In the genomic region with DNA sequence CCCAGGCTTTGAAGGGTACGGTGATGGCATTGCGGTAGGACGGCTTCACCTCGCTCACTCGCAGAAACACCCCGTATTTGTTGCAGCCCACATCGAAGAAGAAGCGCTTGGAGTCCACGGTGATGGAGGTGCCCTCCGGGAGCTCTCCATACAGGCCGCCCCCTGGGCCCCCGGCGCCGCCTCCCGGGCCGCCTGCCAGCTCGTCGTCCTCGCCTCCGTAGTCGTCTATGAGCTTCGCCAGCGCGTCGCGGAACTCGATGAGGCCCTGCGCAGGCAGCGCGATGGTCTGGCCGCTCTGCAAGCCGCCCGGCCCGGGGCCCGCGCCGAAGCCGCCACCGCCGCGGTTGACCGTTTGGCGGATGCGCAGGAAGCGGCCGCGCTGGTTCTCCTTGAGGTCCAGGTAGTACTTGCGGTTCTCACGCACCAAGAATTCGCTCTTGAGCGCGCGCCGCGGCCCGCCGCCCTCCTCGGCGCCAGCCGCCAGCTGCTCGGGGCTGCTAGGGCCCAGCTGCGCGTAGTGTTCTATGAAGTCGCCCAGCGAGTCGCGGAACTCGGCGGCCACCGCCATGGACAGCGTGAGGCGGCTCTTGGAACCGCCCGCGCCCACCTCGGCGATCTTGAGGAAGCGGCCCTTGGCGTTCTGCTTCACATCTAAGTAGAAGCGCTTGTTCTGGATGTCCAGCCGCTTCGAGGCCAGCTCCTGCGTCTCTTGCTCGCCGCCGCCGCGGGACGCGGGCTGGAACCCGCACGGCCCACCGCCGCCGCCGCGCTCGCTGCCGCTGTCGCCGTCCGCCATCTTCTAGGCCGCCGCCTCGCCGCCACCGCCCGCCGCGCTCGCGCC, we compare ENCODE assay signal across 8 cellular contexts. TPM values are rescaled to one million over a fixed set of nuclear protein-coding genes. Genes with fewer than 3 reads are reported as not detected.
DNase-seq lines count a peak whose midpoint lies in the region; FAIRE-seq and TF ChIP-seq lines count a peak whose summit lies in the region.

No MANE protein-coding gene starts in this region.

- H3K4me3 ChIP-seq in Loucy (ENCODE audit: low read length, poor library complexity, severe bottlenecking) (peak overlapping the region; percentile 94), dorsolateral prefrontal cortex (peak overlapping the region; percentile 70 to 99 (median 93))

- intact Hi-C loops in dorsolateral prefrontal cortex (cut with DNase I) = loop anchor here (2.0 to 10.0 kb wide), 5 partner anchors 36 to 300 kb away; a partner anchor contains a TSS

- H2AFZ ChIP-seq in Loucy (ENCODE audit: low read length) = peak overlapping the region; percentile 38; the same call in 1 of the 2 replicates

- FAIRE-seq in D721Med (lab: Jason Lieb, UNC) = no peak

- H3K9ac ChIP-seq in Loucy (ENCODE audit: low read depth, low read length, poor library complexity, severe bottlenecking) = peak overlapping the region; percentile 89

- H3K27me3 ChIP-seq in Loucy (ENCODE audit: insufficient read depth, low read length, poor library complexity, severe bottlenecking) (no peaks in the 10 kb centered on the region), dorsolateral prefrontal cortex (no peaks in the 10 kb centered on the region)

- H3F3A ChIP-seq in Loucy (ENCODE audit: low read depth) = peaks cover 5% of the 10 kb centered on the region; the same call in 1 of the 2 replicates

- H3K9me3 ChIP-seq in Loucy (ENCODE audit: insufficient read depth, low read depth, low read length) = no peaks in the 10 kb centered on the region

- H3K4me1 ChIP-seq in Loucy (ENCODE audit: insufficient read depth, low read length, poor library complexity, severe bottlenecking) = peaks cover 47% of the 10 kb centered on the region

- H3K27ac ChIP-seq in dorsolateral prefrontal cortex = peak overlapping the region; percentile 60 to 99 (median 95)

- peaks cover 53% of the 10 kb centered on the region for H3K79me2 ChIP-seq in Loucy (ENCODE audit: insufficient read depth, low read length)

- DNase-seq in GM04504 (ENCODE audit: low read depth) = peak; percentile 44
- DNase-seq in H4 (ENCODE audit: low spot score) = peak; percentile 59
- peak; percentile 49 for DNase-seq in activated CD4-positive, alpha-beta T cell treated with anti-CD3 and anti-CD28 coated beads, Interleukin-2, amount 50 U/mL, for 1 hour
- DNase-seq in dorsolateral prefrontal cortex = peak in 9 of 10 donors; percentile 21 to 67 (median 41)
- DNase-seq in lung microvascular endothelial cell (ENCODE audit: low read depth in 2 of 2) = peak; percentile 78 to 87
- DNase-seq in stimulated activated CD8-positive, alpha-beta memory T cell treated with anti-CD3 and anti-CD28 coated beads, Interleukin-15, amount 100 ng/mL, for 1 hour (ENCODE audit: low read depth) = peak; percentile 16
- no peak for DNase-seq in D721Med (ENCODE audit: insufficient read length, low spot score)

- H3K9me2 ChIP-seq in Loucy (replicated peaks; ENCODE audit: low read depth, low read length) = no peaks in the 10 kb centered on the region

- no peaks in the 10 kb centered on the region for H3K36me3 ChIP-seq in Loucy (ENCODE audit: insufficient read depth, low read length)

- peaks cover 50% of the 10 kb centered on the region for H4K20me1 ChIP-seq in Loucy (ENCODE audit: insufficient read depth, low read length, poor library complexity, severe bottlenecking)

- H3K4me2 ChIP-seq in Loucy (ENCODE audit: low read depth, low read length, poor library complexity, severe bottlenecking) = peak overlapping the region; percentile 98

- TF ChIP-seq CTCF in Loucy (conservative IDR thresholded peaks at IDR 0.05; ENCODE audit: low read length) (no peak), dorsolateral prefrontal cortex (IDR thresholded peaks at IDR 0.05 in 54 of 56, conservative IDR thresholded peaks at IDR 0.05 in 2 of 56; ENCODE audit: low read depth in 1 of 56, partially characterized antibody in 56 of 56) (no peak), D721Med (IDR thresholded peaks at IDR 0.05; ENCODE audit: insufficient read depth, missing control alignments) (no peak)

RNA-seq across cellular contexts. Expression of a gene that starts 0.6 kb away (rescaled TPM):
- 19.8 and 21.1 TPM in 2 replicates for total RNA-seq in H4 (2014; rRNA removed; shearing (Covaris generic))
- 10 to 100 TPM; 28.0 to 55.6 (median 40.5) TPM for total RNA-seq in dorsolateral prefrontal cortex
- 12.0 and 14.7 TPM in 2 replicates for total RNA-seq in lung microvascular endothelial cell

RNA-seq across cellular contexts. Expression of a gene that starts 36.9 kb away (rescaled TPM):
- total RNA-seq in H4 (2014; rRNA removed; shearing (Covaris generic)) = 875 and 937 TPM in 2 replicates
- total RNA-seq in dorsolateral prefrontal cortex (100 to 1,000 TPM; 150 to 227 (median 186) TPM), lung microvascular endothelial cell (196 and 217 TPM in 2 replicates)
